In genomic region chr19:58518261-58519086, GRCh38 we compare ENCODE assay signal across 8 cellular contexts. TPM values are rescaled to one million over a fixed set of nuclear protein-coding genes. Genes with fewer than 3 reads are reported as not detected.
A peak's percentile ranks its signal among the peaks of the same experiment; 100 is the strongest.
DNase-seq lines count a peak whose midpoint lies in the region; FAIRE-seq and TF ChIP-seq lines count a peak whose summit lies in the region.

No MANE protein-coding gene starts in this region.

- peaks cover 26% of the 10 kb centered on the region for H3K36me3 Mint-ChIP-seq in activated naive CD8-positive, alpha-beta T cell treated with anti-CD3 and anti-CD28 coated beads for 36 hours

- no peaks in the 10 kb centered on the region for H3K27me3 Mint-ChIP-seq in activated naive CD8-positive, alpha-beta T cell treated with anti-CD3 and anti-CD28 coated beads for 36 hours

- no peak for TF ChIP-seq CTCF in AG10803 (conservative IDR thresholded peaks at IDR 0.05; ENCODE audit: low read length)
- TF ChIP-seq CTCF in kidney epithelial cell (IDR thresholded peaks at IDR 0.05; ENCODE audit: insufficient read depth, low read length, poor library complexity, severe bottlenecking) = no peak
- TF ChIP-seq CTCF in tibial nerve (IDR thresholded peaks at IDR 0.05) = peak in 3 of 5 experiments; percentile 11 to 50 (median 33)

- 26% methylated on average over 20 of the region's 22 CpGs for WGBS in HUES64
- WGBS in tibial nerve, 2 donors = 8 to 9% methylated on average over 20 to 22 of the region's 22 CpGs

- H3K36me3 ChIP-seq in HUES64 (ENCODE audit: insufficient read depth, low read length) (peaks cover 3% of the 10 kb centered on the region; the same call in 1 of the 2 replicates), kidney epithelial cell (ENCODE audit: control insufficient read depth, insufficient read depth, low read length) (no peaks in the 10 kb centered on the region), tibial nerve (peaks cover 0 to 33% (median 12%) of the 10 kb centered on the region in 3 donors)

- no peak for TF ChIP-seq POLR2A in tibial nerve (IDR thresholded peaks at IDR 0.05)

- peaks cover 22% of the 10 kb centered on the region for H3K4me1 ChIP-seq in HUES64 (ENCODE audit: insufficient read depth, low read length)
- peaks cover 3 to 62% (median 22%) of the 10 kb centered on the region in 4 donors for H3K4me1 ChIP-seq in tibial nerve

- H3K4me3 ChIP-seq in AG10803 (ENCODE audit: low read length) = peak overlapping the region; percentile 88
- peak overlapping the region; percentile 66 for H3K4me3 ChIP-seq in HUES64 (ENCODE audit: low read length)
- peak overlapping the region; percentile 92 for H3K4me3 ChIP-seq in kidney epithelial cell (ENCODE audit: low read depth, low read length)
- peak overlapping the region; percentile 64 to 88 (median 64) for H3K4me3 ChIP-seq in tibial nerve

- no peak for FAIRE-seq in RCC 7860 (lab: Jason Lieb, UNC)

- peak overlapping the region; percentile 88 for H3K27ac Mint-ChIP-seq in activated naive CD8-positive, alpha-beta T cell treated with anti-CD3 and anti-CD28 coated beads for 36 hours

- peaks cover 29% of the 10 kb centered on the region for H3K4me1 Mint-ChIP-seq in activated naive CD8-positive, alpha-beta T cell treated with anti-CD3 and anti-CD28 coated beads for 36 hours

- H3K4me3 Mint-ChIP-seq in activated naive CD8-positive, alpha-beta T cell treated with anti-CD3 and anti-CD28 coated beads for 36 hours = peak overlapping the region; percentile 96

- peak overlapping the region; percentile 99 for H3K27ac ChIP-seq in HUES64 (ENCODE audit: low read depth, low read length)
- H3K27ac ChIP-seq in tibial nerve = peak overlapping the region; percentile 85 to 98 (median 94)

- H3K9me3 ChIP-seq in HUES64 (ENCODE audit: insufficient read depth, low read depth, low read length) = no peaks in the 10 kb centered on the region
- H3K9me3 ChIP-seq in tibial nerve = no peaks in the 10 kb centered on the region

- no peaks in the 10 kb centered on the region for H3K9me3 Mint-ChIP-seq in activated naive CD8-positive, alpha-beta T cell treated with anti-CD3 and anti-CD28 coated beads for 36 hours

- no peak for TF ChIP-seq EP300 in tibial nerve (IDR thresholded peaks at IDR 0.05)

- H3K27me3 ChIP-seq in HUES64 (ENCODE audit: insufficient read depth, low read length) (no peaks in the 10 kb centered on the region), kidney epithelial cell (ENCODE audit: control insufficient read depth, insufficient read depth, low read length) (no peaks in the 10 kb centered on the region), tibial nerve (no peaks in the 10 kb centered on the region)

- peak overlapping the region; percentile 98 for H3K9ac ChIP-seq in HUES64 (ENCODE audit: low read depth, low read length)

- DNase-seq in AG10803 (ENCODE audit: low read depth) (no peak), kidney epithelial cell (ENCODE audit: low read depth) (no peak), tibial nerve (ENCODE audit: low spot score in 2 of 2) (no peak), RCC 7860 (ENCODE audit: low spot score) (no peak), UCSD-AML1 (lab: John Stamatoyannopoulos, UW; ENCODE audit: unreplicated experiment) (no peak), NCI-H2029 (lab: John Stamatoyannopoulos, UW) (no peak)
- peak; percentile 19 for DNase-seq in activated naive CD8-positive, alpha-beta T cell treated with anti-CD3 and anti-CD28 coated beads for 36 hours

RNA-seq across cellular contexts. Expression of gene ZBTB45, which starts 1.1 kb away (rescaled TPM):
- 15.2 TPM for polyA plus RNA-seq in HUES64 (2013, experiment 1 of 2)
- polyA plus RNA-seq in HUES64 (2013, experiment 2 of 2) = 17.4 TPM
- total RNA-seq in activated naive CD8-positive, alpha-beta T cell treated with anti-CD3 and anti-CD28 coated beads for 36 hours = 10 to 100 TPM; 11.1 to 11.8 TPM
- total RNA-seq in kidney epithelial cell (15.6 and 16.2 TPM in 2 replicates), tibial nerve (10 to 100 TPM in 3 of 4 donors, 1 to 10 TPM in 1; 9.8 to 16.5 (median 12.6) TPM)

RNA-seq across cellular contexts. Expression of gene SLC27A5, which starts 6.7 kb away (rescaled TPM):
- polyA plus RNA-seq in HUES64 (2013, experiment 1 of 2) = 12.0 TPM
- polyA plus RNA-seq in HUES64 (2013, experiment 2 of 2) = 10.6 TPM
- 10 to 100 TPM; 23.4 to 28.0 TPM for total RNA-seq in activated naive CD8-positive, alpha-beta T cell treated with anti-CD3 and anti-CD28 coated beads for 36 hours
- total RNA-seq in kidney epithelial cell (9.2 and 14.1 TPM in 2 replicates), tibial nerve (10 to 100 TPM; 10.5 to 17.7 (median 13.4) TPM)

RNA-seq across cellular contexts. Expression of gene TRIM28, which starts 25.4 kb away (rescaled TPM):
- 815 TPM for polyA plus RNA-seq in HUES64 (2013, experiment 1 of 2)
- 757 TPM for polyA plus RNA-seq in HUES64 (2013, experiment 2 of 2)
- total RNA-seq in activated naive CD8-positive, alpha-beta T cell treated with anti-CD3 and anti-CD28 coated beads for 36 hours = 100 to 1,000 TPM; 671 to 701 TPM
- total RNA-seq in kidney epithelial cell = 381 and 470 TPM in 2 replicates
- total RNA-seq in tibial nerve = 100 to 1,000 TPM; 136 to 299 (median 159) TPM

RNA-seq across cellular contexts. Expression of gene CHMP2A, which starts 36.4 kb away (rescaled TPM):
- 60.7 TPM for polyA plus RNA-seq in HUES64 (2013, experiment 1 of 2)
- 80.1 TPM for polyA plus RNA-seq in HUES64 (2013, experiment 2 of 2)
- 10 to 100 TPM; 76.9 to 79.2 TPM for total RNA-seq in activated naive CD8-positive, alpha-beta T cell treated with anti-CD3 and anti-CD28 coated beads for 36 hours
- total RNA-seq in kidney epithelial cell (139 and 154 TPM in 2 replicates), tibial nerve (100 to 1,000 TPM in 3 of 4 donors, 10 to 100 TPM in 1; 90.0 to 146 (median 128) TPM)

RNA-seq across cellular contexts. Expression of gene UBE2M, which starts 39.9 kb away (rescaled TPM):
- 89.2 TPM for polyA plus RNA-seq in HUES64 (2013, experiment 1 of 2)
- polyA plus RNA-seq in HUES64 (2013, experiment 2 of 2) = 96.9 TPM
- total RNA-seq in activated naive CD8-positive, alpha-beta T cell treated with anti-CD3 and anti-CD28 coated beads for 36 hours = 100 to 1,000 TPM; 154 to 162 TPM
- 50.3 and 58.2 TPM in 2 replicates for total RNA-seq in kidney epithelial cell
- total RNA-seq in tibial nerve = 10 to 100 TPM; 18.4 to 38.2 (median 29.4) TPM

Comparison
In these comparisons a context has a peak if more than half of its experiments do, and no peak if none do; other contexts are left out.
1. CTCF ChIP-seq: peak in tibial nerve (3 of 5); none in AG10803 (single experiment) and kidney epithelial cell (single experiment).
2. Peak in every context shown above with its lines, with median percentiles within 50 percentile points of each other: H3K4me3 ChIP-seq.